Comparison of ENCODE assay signal across 9 cellular contexts in genomic region chr19:16435238-16435911, GRCh38. TPM values are rescaled to one million over a fixed set of nuclear protein-coding genes. Genes with fewer than 3 reads are reported as not detected.
DNase-seq lines count a peak whose midpoint lies in the region; ATAC-seq, FAIRE-seq and TF ChIP-seq lines count a peak whose summit lies in the region.
"Had no signal": no experiment of that assay in that cellular context is flagged by ENCODE, and none has a peak within 500 bp of the region (broad histone marks: within the 10 kb centered on the region; RNA-seq: fewer than 3 reads in every experiment).

No MANE protein-coding gene starts in this region.

- H3K79me2 ChIP-seq in GM12878 (ENCODE audit: control insufficient read depth, insufficient read depth, low read length): no peaks in the 10 kb centered on the region

- DNase-seq in HFF-Myc (ENCODE audit: extremely low read depth, low read depth): peak; percentile 65
- no peak for DNase-seq in GM12878 (ENCODE audit: low read depth, low spot score)
- peak; percentile 89 for DNase-seq in kidney tubule cell (ENCODE audit: low spot score)
- DNase-seq in stimulated activated CD8-positive, alpha-beta memory T cell treated with anti-CD3 and anti-CD28 coated beads, Interleukin-15, amount 100 ng/mL, for 1 hour (ENCODE audit: low read depth): peak; percentile 12
- DNase-seq in NAMALWA (ENCODE audit: low spot score): no peak
- no peak for DNase-seq in NCI-H2081 (lab: John Stamatoyannopoulos, UW)

- TF ChIP-seq POLR2A in GM12878 (IDR thresholded peaks at IDR 0.05; ENCODE audit: low read depth, low read length): no peak

- no peaks in the 10 kb centered on the region for H3K9me3 ChIP-seq in GM12878 (replicated peaks; ENCODE audit: control insufficient read depth, insufficient read depth, low read length)

- RAD21 ChIA-PET in GM12878 (lab: Charles Lee; ENCODE audit: unreplicated experiment): interaction anchor here (1.2 kb wide), 1 partner anchor 34 kb away, joined by 3 read pairs; no protein-coding TSS in a partner anchor

- no peak for TF ChIP-seq RAD21 in GM12878 (IDR thresholded peaks at IDR 0.05; ENCODE audit: insufficient read depth, low read depth, low read length)

- H3K4me2 ChIP-seq in GM12878 (ENCODE audit: control insufficient read depth, insufficient read depth): peak overlapping the region; percentile 52; the same call in 1 of the 2 replicates

- no peak for TF ChIP-seq EP300 in GM12878 (IDR thresholded peaks at IDR 0.05; ENCODE audit: borderline replicate concordance in 1 of 2, control insufficient read depth in 1 of 2, low read depth in 2 of 2, low read length in 2 of 2)

- ATAC-seq in GM12878 (no peak), HG03469 (IDR thresholded peaks at IDR 0.05; ENCODE audit: unreplicated experiment) (no peak), HG03196 (IDR thresholded peaks at IDR 0.05; ENCODE audit: unreplicated experiment) (no peak)
- ATAC-seq: Panc1 had no signal

- FAIRE-seq in GM12878 (lab: Jason Lieb, UNC): no peak

- no peaks in the 10 kb centered on the region for H4K20me1 ChIP-seq in GM12878 (ENCODE audit: control insufficient read depth, insufficient read depth)

- H3K36me3 ChIP-seq in GM12878 (ENCODE audit: control insufficient read depth in 2 of 2, insufficient read depth in 2 of 2, low read length in 1 of 2): peaks cover 14 to 18% of the 10 kb centered on the region in 2 experiments

- peaks cover 21% of the 10 kb centered on the region for H3K4me1 ChIP-seq in GM12878 (ENCODE audit: control insufficient read depth, insufficient read depth, low read length)

- intact Hi-C loops in GM12878 (cut with micrococcal nuclease; ENCODE audit: unreplicated experiment): no loop called here

- in situ Hi-C loops in GM12878 (cut with MboI): no loop called here

- H3K27me3 ChIP-seq in GM12878 (replicated peaks in 1 of 2; ENCODE audit: control insufficient read depth in 2 of 2, insufficient read depth in 2 of 2, low read length in 1 of 2): no peaks in the 10 kb centered on the region

- no peak for TF ChIP-seq CTCF in HFF-Myc (IDR thresholded peaks at IDR 0.05; ENCODE audit: low read depth, low read length, missing control alignments)
- no peak for TF ChIP-seq CTCF in GM12878 (IDR thresholded peaks at IDR 0.05 in 2 of 3, conservative IDR thresholded peaks at IDR 0.05 in 1 of 3; ENCODE audit: control insufficient read depth in 2 of 3, extremely low read depth in 1 of 3, insufficient read depth in 1 of 3, low read depth in 3 of 3, low read length in 3 of 3)

- H2AFZ ChIP-seq in GM12878 (ENCODE audit: control insufficient read depth, low read depth, low read length): no peak overlapping the region

- SMC1A ChIA-PET in GM12878 (lab: Charles Lee; ENCODE audit: uncharacterized antibody, unreplicated experiment): interaction anchor here (1.5 kb wide), 1 partner anchor 8 kb away, joined by 4 read pairs; no protein-coding TSS in a partner anchor

- peak overlapping the region; percentile 68 for H3K27ac ChIP-seq in GM12878 (ENCODE audit: control insufficient read depth, insufficient read depth)

- BruUV-seq in GM12878 (replicated peaks; lab: Mats Ljungman, UMichigan): TSS peak; percentile 31

- CTCF ChIA-PET in GM12878 (lab: Yijun Ruan, JAX): interaction anchor here (0.7 kb wide), 2 partner anchors 15 to 30 kb away, joined by 3 read pairs; no protein-coding TSS in a partner anchor

- WGBS in GM12878 (ENCODE audit: insufficient coverage, insufficient replicate concordance, low lambda C conversion rate, missing lambda C conversion rate): 77% methylated on average over 11 of the region's 11 CpGs

- POLR2A ChIA-PET in GM12878 (lab: Charles Lee): interaction anchor here (0.6 to 1.7 kb wide), 3 partner anchors 10 to 119 kb away, joined by 3 to 6 read pairs (median 5); no protein-coding TSS in a partner anchor

- H3K9ac ChIP-seq in GM12878 (ENCODE audit: control insufficient read depth, insufficient read depth, low read length): no peak overlapping the region

- H3K4me3 ChIP-seq in HFF-Myc (replicated peaks; ENCODE audit: low read depth, low read length) (no peak overlapping the region), GM12878 (no peak overlapping the region)

TF ChIP-seq in GM12878, 131 proteins besides CTCF, POLR2A, EP300 and RAD21 (continues in another document):
- TF ChIP-seq NR2C1 (IDR thresholded peaks at IDR 0.05): no peak
- TF ChIP-seq NKRF (conservative IDR thresholded peaks at IDR 0.05): no peak
- TF ChIP-seq, protein P1, sequence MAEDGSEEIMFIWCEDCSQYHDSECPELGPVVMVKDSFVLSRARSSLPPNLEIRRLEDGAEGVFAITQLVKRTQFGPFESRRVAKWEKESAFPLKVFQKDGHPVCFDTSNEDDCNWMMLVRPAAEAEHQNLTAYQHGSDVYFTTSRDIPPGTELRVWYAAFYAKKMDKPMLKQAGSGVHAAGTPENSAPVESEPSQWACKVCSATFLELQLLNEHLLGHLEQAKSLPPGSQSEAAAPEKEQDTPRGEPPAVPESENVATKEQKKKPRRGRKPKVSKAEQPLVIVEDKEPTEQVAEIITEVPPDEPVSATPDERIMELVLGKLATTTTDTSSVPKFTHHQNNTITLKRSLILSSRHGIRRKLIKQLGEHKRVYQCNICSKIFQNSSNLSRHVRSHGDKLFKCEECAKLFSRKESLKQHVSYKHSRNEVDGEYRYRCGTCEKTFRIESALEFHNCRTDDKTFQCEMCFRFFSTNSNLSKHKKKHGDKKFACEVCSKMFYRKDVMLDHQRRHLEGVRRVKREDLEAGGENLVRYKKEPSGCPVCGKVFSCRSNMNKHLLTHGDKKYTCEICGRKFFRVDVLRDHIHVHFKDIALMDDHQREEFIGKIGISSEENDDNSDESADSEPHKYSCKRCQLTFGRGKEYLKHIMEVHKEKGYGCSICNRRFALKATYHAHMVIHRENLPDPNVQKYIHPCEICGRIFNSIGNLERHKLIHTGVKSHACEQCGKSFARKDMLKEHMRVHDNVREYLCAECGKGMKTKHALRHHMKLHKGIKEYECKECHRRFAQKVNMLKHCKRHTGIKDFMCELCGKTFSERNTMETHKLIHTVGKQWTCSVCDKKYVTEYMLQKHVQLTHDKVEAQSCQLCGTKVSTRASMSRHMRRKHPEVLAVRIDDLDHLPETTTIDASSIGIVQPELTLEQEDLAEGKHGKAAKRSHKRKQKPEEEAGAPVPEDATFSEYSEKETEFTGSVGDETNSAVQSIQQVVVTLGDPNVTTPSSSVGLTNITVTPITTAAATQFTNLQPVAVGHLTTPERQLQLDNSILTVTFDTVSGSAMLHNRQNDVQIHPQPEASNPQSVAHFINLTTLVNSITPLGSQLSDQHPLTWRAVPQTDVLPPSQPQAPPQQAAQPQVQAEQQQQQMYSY (CRISPR knock-in tag; IDR thresholded peaks at IDR 0.05): no peak
- TF ChIP-seq BRCA1 (IDR thresholded peaks at IDR 0.05; ENCODE audit: low read depth, low read length): no peak
- no peak for TF ChIP-seq SPI1 (IDR thresholded peaks at IDR 0.05; ENCODE audit: borderline replicate concordance, insufficient read depth, low read depth, low read length)
- TF ChIP-seq NR2F1 (conservative IDR thresholded peaks at IDR 0.05): no peak
- TF ChIP-seq GABPA (IDR thresholded peaks at IDR 0.05; ENCODE audit: low read depth): no peak
- TF ChIP-seq, protein P2, sequence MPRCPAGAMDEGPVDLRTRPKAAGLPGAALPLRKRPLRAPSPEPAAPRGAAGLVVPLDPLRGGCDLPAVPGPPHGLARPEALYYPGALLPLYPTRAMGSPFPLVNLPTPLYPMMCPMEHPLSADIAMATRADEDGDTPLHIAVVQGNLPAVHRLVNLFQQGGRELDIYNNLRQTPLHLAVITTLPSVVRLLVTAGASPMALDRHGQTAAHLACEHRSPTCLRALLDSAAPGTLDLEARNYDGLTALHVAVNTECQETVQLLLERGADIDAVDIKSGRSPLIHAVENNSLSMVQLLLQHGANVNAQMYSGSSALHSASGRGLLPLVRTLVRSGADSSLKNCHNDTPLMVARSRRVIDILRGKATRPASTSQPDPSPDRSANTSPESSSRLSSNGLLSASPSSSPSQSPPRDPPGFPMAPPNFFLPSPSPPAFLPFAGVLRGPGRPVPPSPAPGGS (IDR thresholded peaks at IDR 0.05; ENCODE audit: borderline replicate concordance, insufficient read depth, low read depth, low read length, poor library complexity, severe bottlenecking): no peak
- no peak for TF ChIP-seq TCF7 (IDR thresholded peaks at IDR 0.05; ENCODE audit: borderline replicate concordance)
- TF ChIP-seq PAX5 (IDR thresholded peaks at IDR 0.05; ENCODE audit: borderline replicate concordance, low read depth, low read length): no peak
- TF ChIP-seq SMARCA5 (IDR thresholded peaks at IDR 0.05): no peak

RNA-seq across cellular contexts. Expression of gene EPS15L1, which starts 36.4 kb away (rescaled TPM):
- 105 and 117 TPM in 2 replicates for total RNA-seq in GM12878 (2013; cell fraction: nucleolus; rRNA removed)
- total RNA-seq in GM12878 (2014; rRNA removed): 11.3 and 11.4 TPM in 2 replicates
- total RNA-seq in GM12878 (2014; rRNA removed; fragmentation: Illumina TruSeq; extraction: Trizol): 15.9 and 16.7 TPM in 2 replicates
- total RNA-seq in GM12878 (2021): 43.5 and 50.4 TPM in 2 replicates
- polyA plus RNA-seq in GM12878 (2011; ENCODE audit: low read depth): 14.0 TPM
- polyA plus RNA-seq in GM12878 (2011; rRNA removed): 7.2 and 19.1 TPM in 2 replicates
- 15.6 and 16.9 TPM in 2 replicates for polyA plus RNA-seq in GM12878 (2011; cell fraction: cytosol; rRNA removed)
- 32.3 and 38.7 TPM in 2 replicates for polyA plus RNA-seq in GM12878 (2011; cell fraction: nucleus; rRNA removed)
- 34.0 and 35.2 TPM in 2 replicates for polyA plus RNA-seq in GM12878 (2012)
- 20.4 and 24.1 TPM in 2 replicates for polyA plus RNA-seq in GM12878 (2014; fragmentation: Illumina TruSeq; extraction: Trizol)
- polyA plus RNA-seq in GM12878 (2014; fragmentation: Nextera tagmentation; extraction: Ambion mirVana): 1 to 10 TPM; 5.9 to 7.6 TPM
- polyA plus RNA-seq in GM12878 (2014; rRNA removed): 20.4 and 25.3 TPM in 2 replicates
- polyA plus RNA-seq in GM12878 (2016; fragmentation: Nextera tagmentation; extraction: Ambion mirVana): 10 to 100 TPM; 41.3 to 43.3 TPM
- 21.1 and 23.7 TPM in 2 replicates for polyA minus RNA-seq in GM12878 (2011; rRNA and poly(A)+ RNA removed)
- 10.7 and 12.6 TPM in 2 replicates for polyA minus RNA-seq in GM12878 (2011; cell fraction: cytosol; rRNA and poly(A)+ RNA removed)
- polyA minus RNA-seq in GM12878 (2011; cell fraction: nucleus; rRNA and poly(A)+ RNA removed): 20.1 and 45.2 TPM in 2 replicates

Comparison
In these comparisons a context has a peak if more than half of its experiments do, and no peak if none do; other contexts are left out.
1. DNase-seq: peak in HFF-Myc (single experiment), kidney tubule cell (single experiment) and stimulated activated CD8-positive, alpha-beta memory T cell treated with anti-CD3 and anti-CD28 coated beads, Interleukin-15, amount 100 ng/mL, for 1 hour (single experiment); none in GM12878 (single experiment), NAMALWA (single experiment) and NCI-H2081 (0 of 2).